Comparison of ENCODE assay signal across 1 cellular context in genomic region chrX:129773649-129774458, GRCh38.
TF ChIP-seq lines count a peak whose summit lies in the region.

No MANE protein-coding gene starts in this region.

TF ChIP-seq in GM12878, 131 proteins besides CTCF, POLR2A, EP300 and RAD21 (continued from another document):
- 0 out of 2 replicates have a peak, but pooled peaks have one; percentile 32 for TF ChIP-seq NBN (IDR thresholded peaks at IDR 0.05)
- TF ChIP-seq TCF12 (IDR thresholded peaks at IDR 0.05; ENCODE audit: low read depth, low read length) = 0 out of 2 replicates have a peak, but pooled peaks have one; percentile 16
- peak; percentile 80; the same call in 1 of the 2 replicates for TF ChIP-seq ESRRA (IDR thresholded peaks at IDR 0.05; ENCODE audit: low read length)
- TF ChIP-seq ATF7 (IDR thresholded peaks at IDR 0.05; ENCODE audit: low read depth) = 0 out of 2 replicates have a peak, but pooled peaks have one; percentile 16
- TF ChIP-seq ZBED1 (IDR thresholded peaks at IDR 0.05; ENCODE audit: borderline replicate concordance) = no peak
- TF ChIP-seq STAT3 (IDR thresholded peaks at IDR 0.05; ENCODE audit: low read depth, low read length) = no peak
- TF ChIP-seq PKNOX1 (IDR thresholded peaks at IDR 0.05) = peak; percentile 69
